Comparison of ENCODE assay signal across 8 cellular contexts in genomic region chr9:95316794-95317118, GRCh38. TPM values are rescaled to one million over a fixed set of nuclear protein-coding genes. Genes with fewer than 3 reads are reported as not detected.
DNase-seq lines count a peak whose midpoint lies in the region; ATAC-seq and TF ChIP-seq lines count a peak whose summit lies in the region.

No MANE protein-coding gene starts in this region.

- peaks cover 8% of the 10 kb centered on the region for H3K27me3 Mint-ChIP-seq in IgD-negative memory B cell

- CTCF ChIA-PET in PC-3 (lab: Charles Lee) = no interaction called here

- H3K36me3 Mint-ChIP-seq in IgD-negative memory B cell = no peaks in the 10 kb centered on the region

- peaks cover 7 to 10% (median 9%) of the 10 kb centered on the region in 3 donors for H3K4me1 Mint-ChIP-seq in IgD-negative memory B cell

- peak overlapping the region; percentile 91 to 98 (median 97) for H3K4me3 Mint-ChIP-seq in IgD-negative memory B cell

- H3K9ac ChIP-seq in PC-3 (ENCODE audit: low read length) = peak overlapping the region; percentile 99

- peaks cover 44% of the 10 kb centered on the region for H3K79me2 ChIP-seq in PC-3 (ENCODE audit: low read length)

- peak; percentile 9 to 52 for DNase-seq in stimulated activated CD4-positive, alpha-beta T cell treated with anti-CD3 and anti-CD28 coated beads, Interleukin-12 subunit alpha, Interleukin-12 subunit beta, amount 100 ng/mL, for 24 hours (ENCODE audit: low read depth in 2 of 2)
- DNase-seq in stimulated activated CD4-positive, alpha-beta T cell treated with anti-CD3 and anti-CD28 coated beads, Interleukin-2, amount 100 ng/mL, for 48 hours = no peak
- DNase-seq in PC-3 (peak; percentile 76), cardiac fibroblast (ENCODE audit: low read depth in 2 of 2) (peak; percentile 60 to 70), inferior parietal cortex (ENCODE audit: extremely low spot score) (peak; percentile 22)
- peak in 2 of 3 donors; percentile 10 to 19 for DNase-seq in stimulated activated CD4-positive, alpha-beta T cell treated with anti-CD3 and anti-CD28 coated beads, TNF-alpha, amount 100 ng/mL, for 48 hours (ENCODE audit: low read depth in 3 of 3)

- no TSS peak for BruUV-seq in PC-3 (replicated peaks; lab: Mats Ljungman, UMichigan)

- H3F3A ChIP-seq in PC-3 (ENCODE audit: low read length, unreplicated experiment) = no peaks in the 10 kb centered on the region

- ATAC-seq in GM21825 (IDR thresholded peaks at IDR 0.05; ENCODE audit: unreplicated experiment) (peak; percentile 52), PC-3 (peak; percentile 66)

- peaks cover 28% of the 10 kb centered on the region for H3K4me1 ChIP-seq in PC-3 (ENCODE audit: insufficient read depth, low read length)

- no peaks in the 10 kb centered on the region for H3K9me3 Mint-ChIP-seq in IgD-negative memory B cell

- no peaks in the 10 kb centered on the region for H3K27me3 ChIP-seq in PC-3 (ENCODE audit: low read length)

- no peaks in the 10 kb centered on the region for H3K9me3 ChIP-seq in PC-3 (ENCODE audit: low read length)

- POLR2A ChIA-PET in PC-3 (lab: Charles Lee; ENCODE audit: unreplicated experiment) = interaction anchor here (0.7 kb wide), 1 partner anchor 288 kb away, joined by 5 read pairs; no protein-coding TSS in a partner anchor

- no peaks in the 10 kb centered on the region for H4K20me1 ChIP-seq in PC-3 (ENCODE audit: low read length)

- intact Hi-C loops in PC-3 (cut with micrococcal nuclease) = loop anchor here (2.0 to 5.0 kb wide), 3 partner anchors 66 to 190 kb away; no protein-coding TSS in a partner anchor

- peak overlapping the region; percentile 82 for H2AFZ ChIP-seq in PC-3 (ENCODE audit: low read length)

- no peaks in the 10 kb centered on the region for H3K36me3 ChIP-seq in PC-3 (ENCODE audit: low read depth, low read length)

- H3K4me2 ChIP-seq in PC-3 (ENCODE audit: low read length) = peak overlapping the region; percentile 86

- TF ChIP-seq CTCF in PC-3 (conservative IDR thresholded peaks at IDR 0.05; ENCODE audit: low read depth, low read length) = no peak
- TF ChIP-seq CTCF in cardiac fibroblast (IDR thresholded peaks at IDR 0.05; ENCODE audit: low read depth, low read length) = no peak

- no peaks in the 10 kb centered on the region for H3K9me2 ChIP-seq in PC-3 (replicated peaks; ENCODE audit: low read length)

- H3K4me3 ChIP-seq in PC-3 (ENCODE audit: low read length) = peak overlapping the region; percentile 94
- peak overlapping the region; percentile 99 to 100 for H3K4me3 ChIP-seq in cardiac fibroblast (replicated peaks in 1 of 2; ENCODE audit: low read depth in 2 of 2, low read length in 2 of 2)

- peak overlapping the region in 2 of 3 donors; percentile 4 to 95 for H3K27ac Mint-ChIP-seq in IgD-negative memory B cell

- peak overlapping the region; percentile 97 for H3K27ac ChIP-seq in PC-3 (ENCODE audit: low read length)

RNA-seq across cellular contexts. Expression of gene FANCC, which starts 0.8 kb away (rescaled TPM):
- polyA plus RNA-seq in IgD-negative memory B cell = 1.5 TPM
- total RNA-seq in PC-3 (2014; rRNA removed) = 6.0 and 6.9 TPM in 2 replicates

Comparison
In these comparisons a context has a peak if more than half of its experiments do, and no peak if none do; other contexts are left out.
1. DNase-seq: peak in stimulated activated CD4-positive, alpha-beta T cell treated with anti-CD3 and anti-CD28 coated beads, Interleukin-12 subunit alpha, Interleukin-12 subunit beta, amount 100 ng/mL, for 24 hours (2 of 2), PC-3 (single experiment), cardiac fibroblast (2 of 2), inferior parietal cortex (single experiment) and stimulated activated CD4-positive, alpha-beta T cell treated with anti-CD3 and anti-CD28 coated beads, TNF-alpha, amount 100 ng/mL, for 48 hours (2 of 3); none in stimulated activated CD4-positive, alpha-beta T cell treated with anti-CD3 and anti-CD28 coated beads, Interleukin-2, amount 100 ng/mL, for 48 hours (0 of 2).